ENCODE assay signal across 15 cellular contexts in genomic region chr1:84960371-84960770, GRCh38. TPM values are rescaled to one million over a fixed set of nuclear protein-coding genes. Genes with fewer than 3 reads are reported as not detected.
DNase-seq lines count a peak whose midpoint lies in the region; ATAC-seq and TF ChIP-seq lines count a peak whose summit lies in the region.
"Had no signal": no experiment of that assay in that cellular context is flagged by ENCODE, and none has a peak within 500 bp of the region (broad histone marks: within the 10 kb centered on the region; RNA-seq: fewer than 3 reads in every experiment).

No MANE protein-coding gene starts in this region.

- H3K4me3 ChIP-seq in adrenal gland (no peak overlapping the region), right cardiac atrium (ENCODE audit: low read length) (no peak overlapping the region), tibial artery (no peak overlapping the region), mucosa of descending colon (no peak overlapping the region)
- H3K4me3 ChIP-seq: prostate gland had no signal

- no peaks in the 10 kb centered on the region for H3K36me3 ChIP-seq in adrenal gland (replicated peaks in 1 of 2)
- H3K36me3 ChIP-seq in tibial artery, result no peaks in the 10 kb centered on the region
- H3K36me3 ChIP-seq in mucosa of descending colon (ENCODE audit: low read depth), result no peaks in the 10 kb centered on the region
- H3K36me3 ChIP-seq: prostate gland had no signal

- ATAC-seq in Right ventricle myocardium inferior (peak; percentile 65), right cardiac atrium (peak; percentile 31 to 74), mucosa of descending colon (no peak)
- ATAC-seq: WTC11 had no signal

- intact Hi-C loops in Right ventricle myocardium inferior (cut with DNase I), result no loop called here
- intact Hi-C loops in cardiac septum (cut with DNase I), result no loop called here
- intact Hi-C loops in adrenal gland (cut with DNase I), result no loop called here
- intact Hi-C loops in right cardiac atrium (cut with DNase I), result no loop called here
- intact Hi-C loops in tibial artery (cut with DNase I; ENCODE audit: low total_unique reads), result no loop called here
- intact Hi-C loops in mucosa of descending colon (cut with DNase I, micrococcal nuclease), result no loop called here

- WGBS in adrenal gland, 4 donors, result 42 to 59% (median 54%) methylated on average over 1 of the region's 1 CpG
- WGBS in right cardiac atrium, result 68% methylated on average over 1 of the region's 1 CpG

- H3K27me3 ChIP-seq in adrenal gland, result no peaks in the 10 kb centered on the region
- no peaks in the 10 kb centered on the region for H3K27me3 ChIP-seq in right cardiac atrium (ENCODE audit: control insufficient read depth, insufficient read depth)
- no peaks in the 10 kb centered on the region for H3K27me3 ChIP-seq in tibial artery

- TF ChIP-seq CTCF in adrenal gland (IDR thresholded peaks at IDR 0.05) (no peak), tibial artery (IDR thresholded peaks at IDR 0.05) (no peak), mucosa of descending colon (IDR thresholded peaks at IDR 0.05) (no peak)

- H3K9me3 ChIP-seq in adrenal gland (replicated peaks in 1 of 3) (no peaks in the 10 kb centered on the region), right cardiac atrium (ENCODE audit: control insufficient read depth, low read length) (no peaks in the 10 kb centered on the region), tibial artery (no peaks in the 10 kb centered on the region), mucosa of descending colon (no peaks in the 10 kb centered on the region)
- H3K9me3 ChIP-seq: prostate gland had no signal

- TF ChIP-seq POLR2A in adrenal gland (IDR thresholded peaks at IDR 0.05), result no peak

- H3K4me1 ChIP-seq in adrenal gland (replicated peaks in 1 of 2) (peaks cover 15 to 19% of the 10 kb centered on the region in 2 donors), right cardiac atrium (ENCODE audit: control insufficient read depth, insufficient read depth, low read length) (no peaks in the 10 kb centered on the region), tibial artery (peaks cover 0 to 20% (median 8%) of the 10 kb centered on the region in 4 donors), mucosa of descending colon (ENCODE audit: low read depth) (peaks cover 4% of the 10 kb centered on the region)
- H3K4me1 ChIP-seq: prostate gland had no signal

- DNase-seq in Right ventricle myocardium inferior (ENCODE audit: missing footprints) (no peak), cardiac septum (ENCODE audit: low spot score) (no peak), adrenal gland (peak in 2 of 7 donors; percentile 38 to 40), right cardiac atrium (no peak), tibial artery (no peak), NCI-H1417 (lab: John Stamatoyannopoulos, UW) (no peak), mucosa of descending colon (no peak), nucleus accumbens (lab: John Stamatoyannopoulos, UW) (no peak)
- DNase-seq: head of caudate nucleus, MV-4-11, NCI-H510A had no signal

- H3K27ac ChIP-seq in adrenal gland, result peak overlapping the region in 4 of 5 donors; percentile 9 to 45 (median 18)
- H3K27ac ChIP-seq in right cardiac atrium (ENCODE audit: low read length), result no peak overlapping the region
- peak overlapping the region; percentile 1 to 14 for H3K27ac ChIP-seq in tibial artery
- H3K27ac ChIP-seq: prostate gland had no signal

RNA-seq across cellular contexts. Expression of gene MCOLN2, which starts 36.5 kb away (rescaled TPM):
- total RNA-seq in Right ventricle myocardium inferior (0.19 TPM), cardiac septum (0.13 TPM), adrenal gland (10 to 100 TPM in 6 of 8 donors, 1 to 10 TPM in 2; 8.2 to 40.1 (median 14.8) TPM), right cardiac atrium (1 to 10 TPM in 1 of 4 donors, under 1 TPM in 3; 0.34 to 1.1 (median 0.54) TPM), mucosa of descending colon (100 to 1,000 TPM in 1 of 3 donors, 10 to 100 TPM in 2; 10.8 to 101 (median 66.2) TPM)
- polyA plus RNA-seq in adrenal gland (10 to 100 TPM in 2 of 3 donors, 1 to 10 TPM in 1; 2.2 to 27.4 (median 19.4) TPM), right cardiac atrium (0.32 TPM)
- total RNA-seq: lung microvascular endothelial cell, temporal lobe had no signal
